18 cellular contexts compared by ENCODE assay signal in genomic region chr11:119476666-119477331, GRCh38.
"Had no signal": no experiment of that assay in that cellular context is flagged by ENCODE, and none has a peak within 500 bp of the region (broad histone marks: within the 10 kb centered on the region; RNA-seq: fewer than 3 reads in every experiment).

No MANE protein-coding gene starts in this region.

- H3K36me3 ChIP-seq: breast epithelium, gastrocnemius medialis, heart left ventricle, neural progenitor cell, pancreas, upper lobe of left lung had no signal

- H3K9me3 Mint-ChIP-seq: activated naive CD4-positive, alpha-beta T cell treated with anti-CD3 and anti-CD28 coated beads for 36 hours; activated naive CD8-positive, alpha-beta T cell treated with anti-CD3 and anti-CD28 coated beads, Interleukin-2, amount 50 U/mL, for 24 hours; dendritic cell treated with granulocyte-macrophage colony-stimulating factor and Interleukin-4, amounts not matched to agents 40 ng/mL and 50 ng/mL, for 4 days; neural progenitor cell had no signal

- DNase-seq: activated naive CD4-positive, alpha-beta T cell treated with anti-CD3 and anti-CD28 coated beads for 36 hours; activated naive CD8-positive, alpha-beta T cell treated with anti-CD3 and anti-CD28 coated beads, Interleukin-2, amount 50 U/mL, for 24 hours; aorta; cerebellar nuclear complex; gastrocnemius medialis; heart left ventricle; left colon; naive B cell; stimulated activated CD4-positive, alpha-beta T cell treated with anti-CD3 and anti-CD28 coated beads, Interleukin-15, amount 100 ng/mL, for 24 hours; stimulated activated CD4-positive, alpha-beta T cell treated with anti-CD3 and anti-CD28 coated beads, Interleukin-4, amount 100 ng/mL, for 1 hour; stimulated activated naive CD4-positive, alpha-beta T cell treated with Interleukin-2 at 50 U/mL for 16 hours had no signal

- H2AFZ ChIP-seq: neural progenitor cell had no signal

- H3K9me3 ChIP-seq: breast epithelium, gastrocnemius medialis, heart left ventricle, pancreas, upper lobe of left lung had no signal

- ATAC-seq: activated naive CD8-positive, alpha-beta T cell treated with anti-CD3 and anti-CD28 coated beads, Interleukin-2, amount 50 U/mL, for 24 hours; gastrocnemius medialis; heart left ventricle; left colon; pancreas had no signal

- H3K9ac ChIP-seq: neural progenitor cell had no signal

- H3K27ac Mint-ChIP-seq: activated naive CD4-positive, alpha-beta T cell treated with anti-CD3 and anti-CD28 coated beads for 36 hours; activated naive CD8-positive, alpha-beta T cell treated with anti-CD3 and anti-CD28 coated beads, Interleukin-2, amount 50 U/mL, for 24 hours; dendritic cell treated with granulocyte-macrophage colony-stimulating factor and Interleukin-4, amounts not matched to agents 40 ng/mL and 50 ng/mL, for 4 days; neural progenitor cell had no signal

- H3K27me3 ChIP-seq: gastrocnemius medialis, pancreas, upper lobe of left lung had no signal

- H3K4me2 ChIP-seq: neural progenitor cell had no signal

- H3K36me3 Mint-ChIP-seq: naive B cell, neural progenitor cell had no signal

- H3K4me1 ChIP-seq: neural progenitor cell, pancreas had no signal

- H3K4me3 ChIP-seq: breast epithelium, gastrocnemius medialis, heart left ventricle, neural progenitor cell, pancreas, SK-N-MC, skin epidermis, upper lobe of left lung had no signal

- H3K4me3 Mint-ChIP-seq: activated naive CD4-positive, alpha-beta T cell treated with anti-CD3 and anti-CD28 coated beads for 36 hours; activated naive CD8-positive, alpha-beta T cell treated with anti-CD3 and anti-CD28 coated beads, Interleukin-2, amount 50 U/mL, for 24 hours; dendritic cell treated with granulocyte-macrophage colony-stimulating factor and Interleukin-4, amounts not matched to agents 40 ng/mL and 50 ng/mL, for 4 days; naive B cell; neural progenitor cell had no signal

- H3K27ac ChIP-seq: breast epithelium, gastrocnemius medialis, heart left ventricle, neural progenitor cell, pancreas, SK-N-MC, skin epidermis, upper lobe of left lung had no signal
